20 cellular contexts compared by ENCODE assay signal in genomic region chr20:15546624-15547023, GRCh38.
"Had no signal": no experiment of that assay in that cellular context is flagged by ENCODE, and none has a peak within 500 bp of the region (broad histone marks: within the 10 kb centered on the region; RNA-seq: fewer than 3 reads in every experiment).

No MANE protein-coding gene starts in this region.

- ATAC-seq: HepG2 had no signal

- DNase-seq: IMR-90, Karpas-422, KG1, MG63, NCI-H1092, NCI-H1105 treated with DMSO at 0.1 percent for 48 hours, NCI-H1417 treated with DMSO at 0.1 percent for 48 hours, NCI-H187 treated with DMSO at 0.1 percent for 48 hours, NCI-H2029 treated with DMSO at 0.1 percent for 48 hours, NCI-H226, NCI-H510A, NCI-H526 treated with DMSO at 0.1 percent for 48 hours, NCI-H748 treated with DMSO at 0.1 percent for 48 hours, OCI-M1, Right ventricle myocardium superior, RPMI8226, SIG-M5 had no signal

- H3K4me1 ChIP-seq: SJSA1 had no signal

- H3K9me3 ChIP-seq: MG63 had no signal

- H3K36me3 ChIP-seq: MG63, SJSA1 had no signal

- H3K27ac ChIP-seq: SJSA1, SK-N-MC had no signal

- H3K27me3 ChIP-seq: MG63, SJSA1 had no signal

- H3K4me3 ChIP-seq: MG63, SJSA1, SK-N-MC had no signal
